In the genomic region with DNA sequence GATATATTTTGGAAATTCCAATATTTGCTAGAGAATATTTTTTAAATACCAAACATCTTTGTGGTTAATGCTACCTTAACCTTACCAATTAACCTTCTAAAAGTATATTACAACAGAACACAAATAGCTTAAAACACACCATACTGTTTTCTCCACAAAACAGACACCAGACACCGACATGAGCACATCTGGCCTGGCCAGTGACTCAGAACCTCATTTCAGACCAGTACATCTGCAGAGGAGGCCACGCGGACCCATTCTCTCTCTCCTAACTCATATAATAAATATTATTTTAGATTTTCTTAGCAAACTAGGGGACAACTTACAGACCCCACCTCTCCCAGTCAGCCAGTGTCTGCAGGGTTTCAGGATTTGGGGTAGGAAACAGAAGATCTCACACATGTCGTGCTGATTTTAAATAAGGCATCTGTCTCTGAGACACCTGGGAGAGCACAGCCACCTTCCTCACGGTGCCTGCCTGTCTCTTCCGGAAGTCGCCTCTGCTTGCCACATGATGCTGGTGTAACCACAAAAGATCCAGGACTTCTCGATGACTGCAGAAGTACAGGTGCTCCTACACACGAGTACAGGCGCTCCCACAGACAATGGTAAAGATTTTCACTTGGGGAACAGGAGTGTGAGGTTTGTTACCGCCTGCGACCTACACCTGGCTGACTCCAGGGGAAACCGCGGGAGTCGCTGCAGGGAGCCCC, we compare ENCODE assay signal across 9 cellular contexts. TPM values are rescaled to one million over a fixed set of nuclear protein-coding genes. Genes with fewer than 3 reads are reported as not detected.
A peak's percentile ranks its signal among the peaks of the same experiment; 100 is the strongest.
DNase-seq lines count a peak whose midpoint lies in the region; ATAC-seq and TF ChIP-seq lines count a peak whose summit lies in the region.
"Had no signal": no experiment of that assay in that cellular context is flagged by ENCODE, and none has a peak within 500 bp of the region (broad histone marks: within the 10 kb centered on the region; RNA-seq: fewer than 3 reads in every experiment).

No MANE protein-coding gene starts in this region.

- intact Hi-C loops in activated CD4-positive, alpha-beta memory T cell treated with anti-CD3 and anti-CD28 coated beads for 36 hours (cut with micrococcal nuclease): loop anchor here (1.0 kb wide), 1 partner anchor 11 kb away; no protein-coding TSS in a partner anchor
- intact Hi-C loops in naive thymus-derived CD4-positive, alpha-beta T cell (cut with micrococcal nuclease): loop anchor here in 1 of 2 donors (1.0 to 2.0 kb wide), 2 partner anchors 9 to 60 kb away; a partner anchor contains a TSS

- CTCF ChIA-PET in activated CD4-positive, alpha-beta memory T cell treated with anti-CD3 and anti-CD28 coated beads for 36 hours (lab: Charles Lee): no interaction called here
- CTCF ChIA-PET in naive thymus-derived CD4-positive, alpha-beta T cell (lab: Charles Lee): no interaction called here

- no peak for TF ChIP-seq CTCF in GM13976 (IDR thresholded peaks at IDR 0.05; ENCODE audit: borderline replicate concordance, control extremely low read depth, extremely low read depth, insufficient read depth, missing control alignments)

- H3K4me3 ChIP-seq in naive thymus-derived CD4-positive, alpha-beta T cell (ENCODE audit: low read length): no peak overlapping the region

- peak overlapping the region; percentile 69 for H3K27ac ChIP-seq in naive thymus-derived CD4-positive, alpha-beta T cell (ENCODE audit: low read depth, low read length)

- H3K4me1 ChIP-seq in naive thymus-derived CD4-positive, alpha-beta T cell (ENCODE audit: control insufficient read depth in 2 of 2, insufficient read depth in 2 of 2, low read length in 2 of 2): peaks cover 4 to 68% of the 10 kb centered on the region in 2 donors

- H3K27ac Mint-ChIP-seq in activated CD4-positive, alpha-beta memory T cell treated with anti-CD3 and anti-CD28 coated beads for 36 hours: peak overlapping the region; percentile 67
- peak overlapping the region; percentile 62 to 93 (median 84) for H3K27ac Mint-ChIP-seq in naive thymus-derived CD4-positive, alpha-beta T cell

- POLR2A ChIA-PET in activated CD4-positive, alpha-beta memory T cell treated with anti-CD3 and anti-CD28 coated beads for 36 hours (lab: Charles Lee): no interaction called here
- POLR2A ChIA-PET in naive thymus-derived CD4-positive, alpha-beta T cell (lab: Charles Lee): interaction anchor here (0.6 to 1.3 kb wide), 3 partner anchors 10 to 137 kb away, joined by 3 to 4 read pairs (median 4); no protein-coding TSS in a partner anchor

- no peaks in the 10 kb centered on the region for H3K9me3 ChIP-seq in naive thymus-derived CD4-positive, alpha-beta T cell (ENCODE audit: control insufficient read depth in 2 of 3, low read length in 3 of 3)

- peak; percentile 57 for ATAC-seq in HG02798 (IDR thresholded peaks at IDR 0.05; ENCODE audit: poor library complexity, unreplicated experiment)
- ATAC-seq in naive thymus-derived CD4-positive, alpha-beta T cell: peak; percentile 80

- H3K27me3 ChIP-seq in naive thymus-derived CD4-positive, alpha-beta T cell (ENCODE audit: control insufficient read depth in 2 of 2, insufficient read depth in 2 of 2, low read length in 2 of 2): no peaks in the 10 kb centered on the region

- peaks cover 30% of the 10 kb centered on the region for H3K4me1 Mint-ChIP-seq in activated CD4-positive, alpha-beta memory T cell treated with anti-CD3 and anti-CD28 coated beads for 36 hours (ENCODE audit: low read depth)
- peaks cover 29 to 89% (median 73%) of the 10 kb centered on the region in 7 donors for H3K4me1 Mint-ChIP-seq in naive thymus-derived CD4-positive, alpha-beta T cell

- H3K36me3 Mint-ChIP-seq in activated CD4-positive, alpha-beta memory T cell treated with anti-CD3 and anti-CD28 coated beads for 36 hours: peaks cover 34% of the 10 kb centered on the region
- peaks cover 0 to 30% (median 23%) of the 10 kb centered on the region in 5 donors for H3K36me3 Mint-ChIP-seq in naive thymus-derived CD4-positive, alpha-beta T cell
- H3K36me3 Mint-ChIP-seq: natural killer cell had no signal

- no peaks in the 10 kb centered on the region for H3K9me3 Mint-ChIP-seq in activated CD4-positive, alpha-beta memory T cell treated with anti-CD3 and anti-CD28 coated beads for 36 hours
- H3K9me3 Mint-ChIP-seq in naive thymus-derived CD4-positive, alpha-beta T cell: peaks cover 0 to 4% (median 0%) of the 10 kb centered on the region in 11 donors
- H3K9me3 Mint-ChIP-seq: natural killer cell had no signal

- no peaks in the 10 kb centered on the region for H3K27me3 Mint-ChIP-seq in activated CD4-positive, alpha-beta memory T cell treated with anti-CD3 and anti-CD28 coated beads for 36 hours
- no peaks in the 10 kb centered on the region for H3K27me3 Mint-ChIP-seq in naive thymus-derived CD4-positive, alpha-beta T cell

- H3K4me3 Mint-ChIP-seq in activated CD4-positive, alpha-beta memory T cell treated with anti-CD3 and anti-CD28 coated beads for 36 hours: peak overlapping the region; percentile 32
- peak overlapping the region; percentile 66 to 82 (median 73) for H3K4me3 Mint-ChIP-seq in naive thymus-derived CD4-positive, alpha-beta T cell
- H3K4me3 Mint-ChIP-seq: natural killer cell had no signal

- DNase-seq in GM13976 (ENCODE audit: low spot score): peak; percentile 61
- peak; percentile 61 for DNase-seq in activated CD4-positive, alpha-beta memory T cell treated with anti-CD3 and anti-CD28 coated beads for 36 hours
- peak in 8 of 9 donors; percentile 38 to 82 (median 76) for DNase-seq in naive thymus-derived CD4-positive, alpha-beta T cell
- no peak for DNase-seq in anterior cingulate cortex (lab: John Stamatoyannopoulos, UW)
- no peak for DNase-seq in NCI-H1417 (lab: John Stamatoyannopoulos, UW)
- no peak for DNase-seq in NCI-H1105 treated with DMSO at 0.1 percent for 48 hours (lab: John Stamatoyannopoulos, UW)
- no peak for DNase-seq in amniotic stem cell (lab: John Stamatoyannopoulos, UW)
- DNase-seq: natural killer cell had no signal

- in situ Hi-C loops in GM13976 (cut with MboI; ENCODE audit: low sequenced_read_pairs, unreplicated experiment): no loop called here

- peaks cover 0 to 27% (median 5%) of the 10 kb centered on the region in 3 experiments for H3K36me3 ChIP-seq in naive thymus-derived CD4-positive, alpha-beta T cell (ENCODE audit: control insufficient read depth in 2 of 3, insufficient read depth in 3 of 3, low read length in 3 of 3)

RNA-seq across cellular contexts. Expression of a gene that starts 9.7 kb away (rescaled TPM):
- 100 to 1,000 TPM; 112 to 123 TPM for total RNA-seq in activated CD4-positive, alpha-beta memory T cell treated with anti-CD3 and anti-CD28 coated beads for 36 hours
- 10 to 100 TPM; 69.5 to 95.5 (median 92.2) TPM for total RNA-seq in naive thymus-derived CD4-positive, alpha-beta T cell
- 10 to 100 TPM; 21.5 to 34.3 TPM for polyA plus RNA-seq in naive thymus-derived CD4-positive, alpha-beta T cell

RNA-seq across cellular contexts. Expression of a gene that starts 57.4 kb away (rescaled TPM):
- total RNA-seq in activated CD4-positive, alpha-beta memory T cell treated with anti-CD3 and anti-CD28 coated beads for 36 hours: 10 to 100 TPM; 41.7 to 44.2 TPM
- 10 to 100 TPM; 46.3 to 65.7 (median 63.6) TPM for total RNA-seq in naive thymus-derived CD4-positive, alpha-beta T cell
- 10 to 100 TPM; 11.7 to 16.6 TPM for polyA plus RNA-seq in naive thymus-derived CD4-positive, alpha-beta T cell

Comparison
In these comparisons a context has a peak if more than half of its experiments do, and no peak if none do; other contexts are left out.
1. DNase-seq: peak in GM13976 (single experiment), activated CD4-positive, alpha-beta memory T cell treated with anti-CD3 and anti-CD28 coated beads for 36 hours (single experiment) and naive thymus-derived CD4-positive, alpha-beta T cell (8 of 9); none in anterior cingulate cortex (0 of 58), NCI-H1417 (0 of 3), NCI-H1105 treated with DMSO at 0.1 percent for 48 hours (single experiment) and amniotic stem cell (single experiment).